Comparison of ENCODE assay signal across 21 cellular contexts in the genomic region with DNA sequence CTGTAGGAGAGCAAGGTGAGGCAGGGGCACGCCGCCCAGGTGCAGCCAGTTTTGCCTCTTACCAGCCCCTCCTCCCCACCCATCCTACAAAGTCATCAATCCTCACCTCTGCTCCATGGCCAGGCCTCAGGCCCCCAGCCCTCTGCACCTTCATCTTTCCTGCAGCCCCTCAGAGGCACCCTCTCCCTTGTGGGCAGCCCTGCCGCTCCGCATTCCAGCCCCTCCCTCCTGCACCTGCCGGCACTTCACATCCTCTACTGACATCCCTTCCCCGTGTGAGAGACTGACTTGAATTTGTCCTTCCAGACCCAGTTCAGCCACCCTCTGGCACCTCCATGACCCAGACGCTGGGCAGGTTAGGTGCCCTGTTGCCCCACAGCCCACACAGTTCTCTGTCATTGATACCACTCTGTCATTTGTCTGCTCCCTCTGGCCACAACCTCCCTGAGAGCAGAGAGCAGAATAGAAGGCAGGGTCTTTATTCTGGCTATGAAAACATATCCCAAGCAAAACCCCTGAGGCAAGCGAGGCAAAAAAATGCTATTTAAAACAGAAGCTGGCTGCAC. TPM values are rescaled to one million over a fixed set of nuclear protein-coding genes. Genes with fewer than 3 reads are reported as not detected.
DNase-seq lines count a peak whose midpoint lies in the region; ATAC-seq and TF ChIP-seq lines count a peak whose summit lies in the region.
"Had no signal": no experiment of that assay in that cellular context is flagged by ENCODE, and none has a peak within 500 bp of the region (broad histone marks: within the 10 kb centered on the region; RNA-seq: fewer than 3 reads in every experiment).

No MANE protein-coding gene starts in this region.

- peak overlapping the region; percentile 94 for H3K27ac Mint-ChIP-seq in type B pancreatic cell
- H3K27ac Mint-ChIP-seq: naive thymus-derived CD8-positive, alpha-beta T cell had no signal

- ATAC-seq in right lobe of liver: peak; percentile 1 to 7 (median 3)
- no peak for ATAC-seq in HG03280 (IDR thresholded peaks at IDR 0.05; ENCODE audit: unreplicated experiment)
- no peak for ATAC-seq in GM19395 (IDR thresholded peaks at IDR 0.05; ENCODE audit: unreplicated experiment)
- ATAC-seq in GM21737 (IDR thresholded peaks at IDR 0.05; ENCODE audit: unreplicated experiment): no peak
- ATAC-seq: naive thymus-derived CD8-positive, alpha-beta T cell had no signal

- intact Hi-C loops in right lobe of liver (cut with DNase I): no loop called here

- no peak for TF ChIP-seq POLR2A in right lobe of liver (IDR thresholded peaks at IDR 0.05)

- TF ChIP-seq CTCF in VCaP (conservative IDR thresholded peaks at IDR 0.05) (no peak), right lobe of liver (IDR thresholded peaks at IDR 0.05) (no peak), type B pancreatic cell (conservative IDR thresholded peaks at IDR 0.05) (no peak)

- H3K4me1 ChIP-seq in right lobe of liver: peaks cover 0 to 80% (median 38%) of the 10 kb centered on the region in 4 donors
- H3K4me1 ChIP-seq: spleen had no signal

- no peaks in the 10 kb centered on the region for H3K27me3 Mint-ChIP-seq in type B pancreatic cell

- H3K4me3 ChIP-seq in right lobe of liver: no peak overlapping the region
- H3K4me3 ChIP-seq: prostate gland, spleen, thoracic aorta had no signal

- H3K4me1 Mint-ChIP-seq in type B pancreatic cell (ENCODE audit: unreplicated experiment): peaks cover 58% of the 10 kb centered on the region

- peaks cover 0 to 25% (median 5%) of the 10 kb centered on the region in 4 donors for H3K36me3 ChIP-seq in right lobe of liver
- H3K36me3 ChIP-seq: prostate gland, spleen, thoracic aorta had no signal

- no peaks in the 10 kb centered on the region for H3K27me3 ChIP-seq in right lobe of liver
- H3K27me3 ChIP-seq: spleen had no signal

- H3K27ac ChIP-seq in VCaP (peak overlapping the region; percentile 96), right lobe of liver (peak overlapping the region in 2 of 3 donors; percentile 25 to 99)
- H3K27ac ChIP-seq: spleen, thoracic aorta had no signal

- peak; percentile 22 for DNase-seq in NCI-H510A treated with DMSO at 0.1 percent for 48 hours (lab: John Stamatoyannopoulos, UW)
- no peak for DNase-seq in NCI-H510A (lab: John Stamatoyannopoulos, UW)
- peak in 1 of 3 donors; percentile 70 for DNase-seq in right lobe of liver
- no peak for DNase-seq in type B pancreatic cell (ENCODE audit: extremely low spot score, unreplicated experiment)
- DNase-seq: activated CD4-positive, alpha-beta T cell treated with anti-CD3 and anti-CD28 coated beads, Interleukin-2, amount 50 U/mL, for 4 hours; activated naive CD4-positive, alpha-beta T cell; activated T-cell treated with anti-CD3 and anti-CD28 coated beads for 4 hours; C1 segment of cervical spinal cord; central memory CD4-positive, alpha-beta T cell; head of caudate nucleus; mammary epithelial cell; naive thymus-derived CD8-positive, alpha-beta T cell; NCI-H2081 treated with DMSO at 0.1 percent for 48 hours; spleen; SW 1271 had no signal

- WGBS in right lobe of liver (ENCODE audit: insufficient coverage, low coverage, low lambda C conversion rate, missing lambda C conversion rate): 42% methylated on average over 8 of the region's 8 CpGs

- H3K9me3 ChIP-seq in right lobe of liver: no peaks in the 10 kb centered on the region
- H3K9me3 ChIP-seq: prostate gland, spleen, thoracic aorta had no signal

- no peaks in the 10 kb centered on the region for H3K9me3 Mint-ChIP-seq in type B pancreatic cell
- H3K9me3 Mint-ChIP-seq: naive thymus-derived CD8-positive, alpha-beta T cell had no signal

- peaks cover 17% of the 10 kb centered on the region for H3K36me3 Mint-ChIP-seq in type B pancreatic cell
- H3K36me3 Mint-ChIP-seq: naive thymus-derived CD8-positive, alpha-beta T cell had no signal

- peak overlapping the region; percentile 75 for H3K4me3 Mint-ChIP-seq in type B pancreatic cell
- H3K4me3 Mint-ChIP-seq: naive thymus-derived CD8-positive, alpha-beta T cell had no signal

RNA-seq across cellular contexts. Expression of a gene that starts 26.1 kb away (rescaled TPM):
- 100 to 1,000 TPM; 260 to 452 (median 415) TPM for total RNA-seq in right lobe of liver
- total RNA-seq in type B pancreatic cell (ENCODE audit: low replicate concordance): 164 and 375 TPM in 2 replicates
- total RNA-seq: naive thymus-derived CD8-positive, alpha-beta T cell had no signal

Comparison
In these comparisons a context has a peak if more than half of its experiments do, and no peak if none do; other contexts are left out.
1. ATAC-seq: peak in right lobe of liver (4 of 4); none in HG03280 (single experiment), GM19395 (single experiment) and GM21737 (single experiment).